16 cellular contexts compared by ENCODE assay signal in genomic region chr1:3308053-3308452, GRCh38.
"Had no signal": no experiment of that assay in that cellular context is flagged by ENCODE, and none has a peak within 500 bp of the region (broad histone marks: within the 10 kb centered on the region; RNA-seq: fewer than 3 reads in every experiment).

No MANE protein-coding gene starts in this region.

- ATAC-seq: activated CD4-positive, CD25-positive, alpha-beta regulatory T cell treated with anti-CD3 and anti-CD28 coated beads, Interleukin-2, amount 50 U/mL, for 24 hours; activated CD8-positive, alpha-beta T cell treated with anti-CD3 and anti-CD28 coated beads for 36 hours; body of pancreas had no signal

- DNase-seq: activated CD4-positive, alpha-beta T cell treated with anti-CD3 and anti-CD28 coated beads for 4 hours; activated CD8-positive, alpha-beta memory T cell treated with anti-CD3 and anti-CD28 coated beads, Interleukin-2, amount 50 U/mL, for 48 hours; activated CD8-positive, alpha-beta T cell treated with anti-CD3 and anti-CD28 coated beads for 36 hours; activated T-cell treated with anti-CD3 and anti-CD28 coated beads, Interleukin-2, amount 50 U/mL, for 1 hour; aorta; body of pancreas; Kasumi-1; NCI-H1105 treated with DMSO at 0.1 percent for 48 hours; NCI-H1436 treated with DMSO at 0.1 percent for 48 hours; NCI-H187; NCI-H2081; NCI-H510A treated with DMSO at 0.1 percent for 48 hours; NCI-H69; Peyer's patch; SHP77 treated with DMSO at 0.1 percent for 48 hours had no signal

- H3K36me3 ChIP-seq: Peyer's patch had no signal

- H3K4me3 ChIP-seq: body of pancreas, Peyer's patch had no signal

- H3K27me3 ChIP-seq: body of pancreas, Peyer's patch had no signal

- H3K27ac ChIP-seq: body of pancreas, Peyer's patch had no signal

- H3K9me3 ChIP-seq: body of pancreas, Peyer's patch had no signal

- H3K4me1 ChIP-seq: Peyer's patch had no signal
